1 cellular context compared by ENCODE assay signal in genomic region chr7:29795696-29796095, GRCh38.
TF ChIP-seq lines count a peak whose summit lies in the region.

No MANE protein-coding gene starts in this region.

TF ChIP-seq in K562, 482 proteins besides CTCF, POLR2A, EP300 and RAD21 (continued from another document):
- peak; percentile 91 for TF ChIP-seq MEIS2 (IDR thresholded peaks at IDR 0.05; ENCODE audit: partially characterized antibody)
- TF ChIP-seq ASH1L (IDR thresholded peaks at IDR 0.05; ENCODE audit: borderline replicate concordance, low read depth, partially characterized antibody), result no peak
- TF ChIP-seq, protein P1, sequence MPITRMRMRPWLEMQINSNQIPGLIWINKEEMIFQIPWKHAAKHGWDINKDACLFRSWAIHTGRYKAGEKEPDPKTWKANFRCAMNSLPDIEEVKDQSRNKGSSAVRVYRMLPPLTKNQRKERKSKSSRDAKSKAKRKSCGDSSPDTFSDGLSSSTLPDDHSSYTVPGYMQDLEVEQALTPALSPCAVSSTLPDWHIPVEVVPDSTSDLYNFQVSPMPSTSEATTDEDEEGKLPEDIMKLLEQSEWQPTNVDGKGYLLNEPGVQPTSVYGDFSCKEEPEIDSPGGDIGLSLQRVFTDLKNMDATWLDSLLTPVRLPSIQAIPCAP (CRISPR knock-in tag; IDR thresholded peaks at IDR 0.05; ENCODE audit: borderline replicate concordance), result no peak
- TF ChIP-seq, protein P2, sequence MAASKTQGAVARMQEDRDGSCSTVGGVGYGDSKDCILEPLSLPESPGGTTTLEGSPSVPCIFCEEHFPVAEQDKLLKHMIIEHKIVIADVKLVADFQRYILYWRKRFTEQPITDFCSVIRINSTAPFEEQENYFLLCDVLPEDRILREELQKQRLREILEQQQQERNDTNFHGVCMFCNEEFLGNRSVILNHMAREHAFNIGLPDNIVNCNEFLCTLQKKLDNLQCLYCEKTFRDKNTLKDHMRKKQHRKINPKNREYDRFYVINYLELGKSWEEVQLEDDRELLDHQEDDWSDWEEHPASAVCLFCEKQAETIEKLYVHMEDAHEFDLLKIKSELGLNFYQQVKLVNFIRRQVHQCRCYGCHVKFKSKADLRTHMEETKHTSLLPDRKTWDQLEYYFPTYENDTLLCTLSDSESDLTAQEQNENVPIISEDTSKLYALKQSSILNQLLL (CRISPR knock-in tag; IDR thresholded peaks at IDR 0.05; ENCODE audit: borderline replicate concordance), result no peak
- TF ChIP-seq FOXJ2 (tag; IDR thresholded peaks at IDR 0.05), result no peak
- peak; percentile 69 for TF ChIP-seq TAL1 (IDR thresholded peaks at IDR 0.05)
- TF ChIP-seq NFXL1 (CRISPR knock-in tag; IDR thresholded peaks at IDR 0.05), result no peak
- TF ChIP-seq ZNF445 (CRISPR knock-in tag; IDR thresholded peaks at IDR 0.05; ENCODE audit: low read depth), result no peak
- TF ChIP-seq KDM4B (IDR thresholded peaks at IDR 0.05; ENCODE audit: borderline replicate concordance in 2 of 2, low read depth in 1 of 2), result no peak
- TF ChIP-seq SP2 (IDR thresholded peaks at IDR 0.05; ENCODE audit: extremely low read depth, low read depth, low read length, poor library complexity, severe bottlenecking), result no peak
- 0 out of 2 replicates have a peak, but pooled peaks have one; percentile 25 for TF ChIP-seq ZNF324 (CRISPR knock-in tag; IDR thresholded peaks at IDR 0.05)
- TF ChIP-seq ZNF143 (CRISPR knock-in tag; IDR thresholded peaks at IDR 0.05), result no peak
- no peak for TF ChIP-seq ZC3H11A (IDR thresholded peaks at IDR 0.05; ENCODE audit: low read depth, low read length)
- no peak for TF ChIP-seq ZNF146 (CRISPR knock-in tag; IDR thresholded peaks at IDR 0.05; ENCODE audit: unreplicated experiment)
- no peak for TF ChIP-seq HNRNPK (IDR thresholded peaks at IDR 0.05; ENCODE audit: low read depth, low read length, poor library complexity, severe bottlenecking)
